25 cellular contexts compared by ENCODE assay signal in the genomic region with DNA sequence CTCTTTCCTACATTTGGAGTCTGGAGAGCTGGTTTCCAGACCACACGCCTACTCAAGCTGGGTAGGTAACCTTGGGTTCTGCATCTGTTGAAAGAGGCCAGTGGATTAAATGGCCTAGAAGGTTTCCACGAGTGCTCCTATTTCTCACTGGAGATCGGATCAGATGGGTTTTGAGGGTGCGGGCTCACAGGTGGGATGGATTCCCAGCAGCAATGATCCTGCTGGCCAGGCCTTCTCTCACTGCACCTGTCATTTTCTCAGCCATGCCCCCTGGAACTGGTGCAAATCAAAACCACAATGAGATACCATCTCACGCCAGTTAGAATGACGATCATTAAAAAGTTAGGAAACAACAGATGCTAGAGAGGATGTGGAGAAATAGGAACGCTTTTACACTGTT.
"Had no signal": no experiment of that assay in that cellular context is flagged by ENCODE, and none has a peak within 500 bp of the region (broad histone marks: within the 10 kb centered on the region; RNA-seq: fewer than 3 reads in every experiment).

No MANE protein-coding gene starts in this region.

- DNase-seq: nephron progenitor cell; nucleus accumbens; pancreas; posterior cingulate gyrus; psoas muscle; right cardiac atrium; right lobe of liver; sigmoid colon; small intestine; stimulated activated CD4-positive, alpha-beta T cell treated with anti-CD3 and anti-CD28 coated beads, Interleukin-15, amount 100 ng/mL, for 24 hours; stimulated activated CD4-positive, alpha-beta T cell treated with anti-CD3 and anti-CD28 coated beads, Interleukin-2, amount 100 ng/mL, for 24 hours; stimulated activated CD4-positive, alpha-beta T cell treated with anti-CD3 and anti-CD28 coated beads, Interleukin-2, amount 100 ng/mL, for 48 hours; stimulated activated CD4-positive, alpha-beta T cell treated with anti-CD3 and anti-CD28 coated beads, Interleukin-4, amount 100 ng/mL, for 24 hours; stimulated activated naive B cell treated with anti-CD40 and anti-IgM and Interleukin-4, amounts not matched to agents 10 μg/mL and 1 μg/mL and 100 μg/mL, for 72 hours; stimulated activated naive CD4-positive, alpha-beta T cell treated with Interleukin-2 at 50 U/mL for 16 hours; stomach; thyroid gland; trophoblast cell; upper lobe of left lung had no signal

- H3K4me3 ChIP-seq: pancreas, psoas muscle, right lobe of liver, sigmoid colon, stomach, thoracic aorta, thyroid gland, tibial nerve, upper lobe of left lung, vagina had no signal

- ATAC-seq: natural killer cell treated with Interleukin-12 subunit alpha and Interleukin-12 subunit beta and Interleukin-15 and Interleukin-18, amount 100 ng/mL, for 72 hours; pancreas; right cardiac atrium; right lobe of liver; stimulated activated effector memory CD8-positive, alpha-beta T cell treated with anti-CD3 and anti-CD28 coated beads, Interleukin-12 subunit alpha, Interleukin-12 subunit beta, amount 100 ng/mL, for 72 hours; stimulated activated naive B cell treated with anti-CD40 and anti-IgM and Interleukin-4, amounts not matched to agents 10 μg/mL and 1 μg/mL and 100 μg/mL, for 72 hours had no signal

- H3K9me3 ChIP-seq: neutrophil, pancreas, right lobe of liver, sigmoid colon, thoracic aorta, thyroid gland, upper lobe of left lung, vagina had no signal

- H3K36me3 ChIP-seq: neutrophil, pancreas, right lobe of liver, sigmoid colon, stomach, thoracic aorta, thyroid gland, tibial nerve, upper lobe of left lung, vagina had no signal

- H3K4me1 ChIP-seq: pancreas, psoas muscle, right lobe of liver, sigmoid colon, stomach, thyroid gland, tibial nerve, upper lobe of left lung, vagina had no signal

- H3K27ac ChIP-seq: neutrophil, pancreas, psoas muscle, right lobe of liver, sigmoid colon, stomach, thoracic aorta, thyroid gland, tibial nerve, upper lobe of left lung, vagina had no signal

- H3K27me3 ChIP-seq: neutrophil, pancreas, right lobe of liver, sigmoid colon, stomach, thyroid gland, tibial nerve, upper lobe of left lung, vagina had no signal
